13 cellular contexts compared by ENCODE assay signal in genomic region chr12:68375701-68376469, GRCh38. TPM values are rescaled to one million over a fixed set of nuclear protein-coding genes. Genes with fewer than 3 reads are reported as not detected.
DNase-seq lines count a peak whose midpoint lies in the region; ATAC-seq and TF ChIP-seq lines count a peak whose summit lies in the region.
"Had no signal": no experiment of that assay in that cellular context is flagged by ENCODE, and none has a peak within 500 bp of the region (broad histone marks: within the 10 kb centered on the region; RNA-seq: fewer than 3 reads in every experiment).

No MANE protein-coding gene starts in this region.

- H3K27me3 ChIP-seq in CD8-positive, alpha-beta T cell (ENCODE audit: insufficient read depth, low read length), result no peaks in the 10 kb centered on the region
- H3K27me3 ChIP-seq in GM23248 (replicated peaks; ENCODE audit: insufficient read depth), result no peaks in the 10 kb centered on the region
- H3K27me3 ChIP-seq in upper lobe of right lung, result no peaks in the 10 kb centered on the region
- H3K27me3 ChIP-seq: vagina had no signal

- H3K27ac ChIP-seq in CD8-positive, alpha-beta T cell (ENCODE audit: low read depth, low read length), result no peak overlapping the region
- H3K27ac ChIP-seq in GM23248 (no peak overlapping the region), upper lobe of right lung (no peak overlapping the region)
- H3K27ac ChIP-seq: vagina had no signal

- DNase-seq in CD8-positive, alpha-beta T cell, result no peak
- DNase-seq in GM23248 (peak; percentile 30), T-helper 17 cell (no peak), fibroblast of peridontal ligament (ENCODE audit: extremely low read depth) (peak; percentile 46), upper lobe of right lung (no peak)
- DNase-seq: Caco-2, NCI-H146, SIG-M5 had no signal

- ATAC-seq in CD8-positive, alpha-beta T cell, result no peak
- ATAC-seq in T-helper 17 cell, result no peak
- ATAC-seq in upper lobe of right lung, result no peak
- no peak for ATAC-seq in GM18505 (IDR thresholded peaks at IDR 0.05; ENCODE audit: unreplicated experiment)
- ATAC-seq in HG03045 (IDR thresholded peaks at IDR 0.05; ENCODE audit: unreplicated experiment), result no peak
- no peak for ATAC-seq in HG03196 (IDR thresholded peaks at IDR 0.05; ENCODE audit: unreplicated experiment)

- H3K9me3 ChIP-seq in CD8-positive, alpha-beta T cell (ENCODE audit: low read length), result no peaks in the 10 kb centered on the region
- H3K9me3 ChIP-seq in GM23248 (ENCODE audit: low read depth), result no peaks in the 10 kb centered on the region
- no peaks in the 10 kb centered on the region for H3K9me3 ChIP-seq in T-helper 17 cell (ENCODE audit: control insufficient read depth, low read length, poor library complexity, severe bottlenecking)
- no peaks in the 10 kb centered on the region for H3K9me3 ChIP-seq in upper lobe of right lung
- H3K9me3 ChIP-seq: Caco-2, vagina had no signal

- no peaks in the 10 kb centered on the region for H3K9me3 Mint-ChIP-seq in CD8-positive, alpha-beta T cell

- TF ChIP-seq POLR2A in GM18505 (IDR thresholded peaks at IDR 0.05; ENCODE audit: borderline replicate concordance, extremely low read depth, insufficient read depth, insufficient read length), result no peak

- no peak overlapping the region for H3K4me3 Mint-ChIP-seq in CD8-positive, alpha-beta T cell
- no peak overlapping the region for H3K4me3 Mint-ChIP-seq in T-helper 17 cell

- peaks cover 39% of the 10 kb centered on the region for H3K4me1 Mint-ChIP-seq in CD8-positive, alpha-beta T cell (ENCODE audit: low read depth)
- H3K4me1 Mint-ChIP-seq in T-helper 17 cell, result peaks cover 30% of the 10 kb centered on the region

- H3K27me3 Mint-ChIP-seq in CD8-positive, alpha-beta T cell (ENCODE audit: low read depth), result no peaks in the 10 kb centered on the region
- no peaks in the 10 kb centered on the region for H3K27me3 Mint-ChIP-seq in T-helper 17 cell

- CTCF ChIA-PET in CD8-positive, alpha-beta T cell (lab: Charles Lee), result interaction anchor here (0.8 to 1.3 kb wide), 2 partner anchors 9 to 212 kb away, joined by 3 to 5 read pairs; no protein-coding TSS in a partner anchor

- no peaks in the 10 kb centered on the region for H3K9me2 ChIP-seq in GM23248 (ENCODE audit: insufficient read depth)

- intact Hi-C loops in CD8-positive, alpha-beta T cell (cut with DNase I, micrococcal nuclease), result loop anchor here in 1 of 2 experiments (5.0 kb wide), 1 partner anchor 71 kb away; no protein-coding TSS in a partner anchor
- intact Hi-C loops in upper lobe of right lung (cut with DNase I), result no loop called here

- H3K4me2 ChIP-seq in GM23248 (ENCODE audit: unreplicated experiment), result no peak overlapping the region

- H4K20me1 ChIP-seq in GM23248 (ENCODE audit: insufficient read depth), result no peaks in the 10 kb centered on the region

- H3F3A ChIP-seq in GM23248 (ENCODE audit: insufficient read depth), result no peaks in the 10 kb centered on the region

- peak overlapping the region; percentile 65 for H3K27ac Mint-ChIP-seq in CD8-positive, alpha-beta T cell
- peak overlapping the region; percentile 93 for H3K27ac Mint-ChIP-seq in T-helper 17 cell

- H3K9ac ChIP-seq in GM23248, result no peak overlapping the region

- no peaks in the 10 kb centered on the region for H3K79me2 ChIP-seq in GM23248 (ENCODE audit: insufficient read depth)

- POLR2A ChIA-PET in CD8-positive, alpha-beta T cell (lab: Charles Lee), result interaction anchor here (1.2 kb wide), 1 partner anchor 17 kb away, joined by 3 read pairs; no protein-coding TSS in a partner anchor

- H3K4me3 ChIP-seq in CD8-positive, alpha-beta T cell (ENCODE audit: low read depth, low read length), result no peak overlapping the region
- H3K4me3 ChIP-seq in GM23248, result no peak overlapping the region
- no peak overlapping the region for H3K4me3 ChIP-seq in upper lobe of right lung
- H3K4me3 ChIP-seq: skin epidermis, vagina had no signal

- no peak for TF ChIP-seq CTCF in CD8-positive, alpha-beta T cell (IDR thresholded peaks at IDR 0.05)
- TF ChIP-seq CTCF in upper lobe of right lung (IDR thresholded peaks at IDR 0.05), result no peak

- H3K36me3 ChIP-seq in CD8-positive, alpha-beta T cell (ENCODE audit: insufficient read depth, low read length), result no peaks in the 10 kb centered on the region
- H3K36me3 ChIP-seq in GM23248 (ENCODE audit: low read depth) (no peaks in the 10 kb centered on the region), upper lobe of right lung (no peaks in the 10 kb centered on the region)
- H3K36me3 ChIP-seq: vagina had no signal

- H3K36me3 Mint-ChIP-seq in CD8-positive, alpha-beta T cell, result no peaks in the 10 kb centered on the region
- H3K36me3 Mint-ChIP-seq in T-helper 17 cell (ENCODE audit: low read depth), result no peaks in the 10 kb centered on the region

- in situ Hi-C loops in GM23248 (cut with MboI), result no loop called here

- H3K4me1 ChIP-seq in CD8-positive, alpha-beta T cell (ENCODE audit: insufficient read depth, low read length), result peaks cover 19% of the 10 kb centered on the region
- H3K4me1 ChIP-seq in GM23248 (ENCODE audit: insufficient read depth) (peaks cover 11% of the 10 kb centered on the region), upper lobe of right lung (peaks cover 21% of the 10 kb centered on the region)
- H3K4me1 ChIP-seq: Caco-2 had no signal

- H2AFZ ChIP-seq in GM23248, result no peak overlapping the region

- 84 to 92% methylated on average over 2 of the region's 2 CpGs for whole genome bisulfite sequencing in GM23248 (ENCODE audit: low coverage in 1 of 2, low lambda C conversion rate in 2 of 2, missing lambda C conversion rate in 2 of 2), 2 experiments

RNA-seq across cellular contexts. Expression of gene MDM1, which starts 43.7 kb away (rescaled TPM):
- 10 to 100 TPM; 10.6 to 12.0 TPM for total RNA-seq in CD8-positive, alpha-beta T cell
- total RNA-seq in GM23248 (2014; rRNA removed; shearing (Covaris generic)), result 7.3 and 30.0 TPM in 2 replicates
- polyA plus RNA-seq in GM23248 (2016; fragmentation: Nextera tagmentation; extraction: Ambion mirVana), result 7.5 and 9.9 TPM in 2 replicates
- total RNA-seq in T-helper 17 cell (10 to 100 TPM; 16.3 to 18.7 TPM), upper lobe of right lung (10.5 TPM)

Comparison
In these comparisons a context has a peak if more than half of its experiments do, and no peak if none do; other contexts are left out.
1. DNase-seq: peak in GM23248 (single experiment) and fibroblast of peridontal ligament (single experiment); none in CD8-positive, alpha-beta T cell (0 of 7), T-helper 17 cell (0 of 3) and upper lobe of right lung (single experiment).